In genomic region chr4:139609647-139610046, GRCh38 we compare ENCODE assay signal across 15 cellular contexts. TPM values are rescaled to one million over a fixed set of nuclear protein-coding genes. Genes with fewer than 3 reads are reported as not detected.
DNase-seq lines count a peak whose midpoint lies in the region; ATAC-seq, FAIRE-seq and TF ChIP-seq lines count a peak whose summit lies in the region.
"Had no signal": no experiment of that assay in that cellular context is flagged by ENCODE, and none has a peak within 500 bp of the region (broad histone marks: within the 10 kb centered on the region; RNA-seq: fewer than 3 reads in every experiment).

No MANE protein-coding gene starts in this region.

- POLR2A ChIA-PET in A549 (lab: Yijun Ruan, JAX), result no interaction called here

- DNase-seq in A549 (ENCODE audit: low read depth in 1 of 2, low spot score in 1 of 2) (peak in 1 of 2 experiments; percentile 53), HAP-1 (ENCODE audit: low spot score in 2 of 2) (peak; percentile 67 to 79), SK-MEL-5 (ENCODE audit: low read depth, low spot score) (peak; percentile 20), fibroblast of lung (ENCODE audit: low read depth in 2 of 2) (peak; percentile 40 to 61), NCI-H1092 treated with DMSO at 0.1 percent for 48 hours (lab: John Stamatoyannopoulos, UW) (no peak), hypothalamus (lab: John Stamatoyannopoulos, UW) (no peak), vagina (ENCODE audit: extremely low spot score in 2 of 2) (no peak)
- DNase-seq: colonic mucosa, NCI-H1930, thyroid gland, WERI-Rb-1 had no signal

- no peaks in the 10 kb centered on the region for H3K79me2 ChIP-seq in fibroblast of lung (ENCODE audit: control insufficient read depth, insufficient read depth, low read length)
- H3K79me2 ChIP-seq: parathyroid adenoma had no signal

- no peak for TF ChIP-seq RAD21 in A549 (conservative IDR thresholded peaks at IDR 0.05 in 1 of 2, IDR thresholded peaks at IDR 0.05 in 1 of 2)

- CTCF ChIA-PET in A549 (lab: Yijun Ruan, JAX), result interaction anchor here (0.6 to 2.8 kb wide), 5 partner anchors 8 to 112 kb away, joined by 3 to 15 read pairs (median 4); no protein-coding TSS in a partner anchor

- H3K27me3 ChIP-seq in HAP-1 (ENCODE audit: low read depth) (no peaks in the 10 kb centered on the region), fibroblast of lung (ENCODE audit: control insufficient read depth, insufficient read depth, low read length) (no peaks in the 10 kb centered on the region), vagina (no peaks in the 10 kb centered on the region)
- H3K27me3 ChIP-seq: colonic mucosa, thyroid gland had no signal

- H3K9ac ChIP-seq in fibroblast of lung (ENCODE audit: insufficient read depth, low read length), result no peak overlapping the region
- H3K9ac ChIP-seq: parathyroid adenoma had no signal

- no peak for FAIRE-seq in A549 (lab: Jason Lieb, UNC)
- FAIRE-seq: GM12891 had no signal

- no peak for TF ChIP-seq EP300 in A549 (IDR thresholded peaks at IDR 0.05)

- H3K27ac ChIP-seq in A549, result peak overlapping the region; percentile 94
- no peak overlapping the region for H3K27ac ChIP-seq in fibroblast of lung (ENCODE audit: insufficient read depth, low read length)
- no peak overlapping the region for H3K27ac ChIP-seq in vagina
- H3K27ac ChIP-seq: colonic mucosa, parathyroid adenoma, thyroid gland, WERI-Rb-1 had no signal

- no peak for TF ChIP-seq POLR2A in A549 (IDR thresholded peaks at IDR 0.05; ENCODE audit: low read length)
- no peak for TF ChIP-seq POLR2A in vagina (IDR thresholded peaks at IDR 0.05)

- peaks cover 49% of the 10 kb centered on the region for H3K4me1 ChIP-seq in A549
- peaks cover 51% of the 10 kb centered on the region for H3K4me1 ChIP-seq in HAP-1
- H3K4me1 ChIP-seq in fibroblast of lung (ENCODE audit: control insufficient read depth, extremely low read depth, insufficient read depth, low read length), result peaks cover 8% of the 10 kb centered on the region
- peaks cover 34% of the 10 kb centered on the region for H3K4me1 ChIP-seq in vagina
- H3K4me1 ChIP-seq: colonic mucosa, parathyroid adenoma, thyroid gland had no signal

- H3K4me2 ChIP-seq in A549 (peak overlapping the region; percentile 77), fibroblast of lung (ENCODE audit: extremely low read depth, insufficient read depth, low read length) (no peak overlapping the region)

- no peak overlapping the region for H2AFZ ChIP-seq in fibroblast of lung (ENCODE audit: low read length)
- H2AFZ ChIP-seq: parathyroid adenoma had no signal

- no peaks in the 10 kb centered on the region for H4K20me1 ChIP-seq in fibroblast of lung (ENCODE audit: control insufficient read depth, extremely low read depth, insufficient read depth, low read length)

- intact Hi-C loops in vagina (cut with DNase I), result no loop called here

- H3K4me3 ChIP-seq in A549, result no peak overlapping the region
- no peak overlapping the region for H3K4me3 ChIP-seq in HAP-1
- H3K4me3 ChIP-seq in fibroblast of lung (replicated peaks in 1 of 4; ENCODE audit: control extremely low read depth in 1 of 4, insufficient read depth in 1 of 4, low read depth in 3 of 4, low read length in 4 of 4), result no peak overlapping the region
- no peak overlapping the region for H3K4me3 ChIP-seq in vagina
- H3K4me3 ChIP-seq: colonic mucosa, thyroid gland had no signal

- H3K9me3 ChIP-seq in A549 (no peaks in the 10 kb centered on the region), HAP-1 (no peaks in the 10 kb centered on the region), fibroblast of lung (ENCODE audit: control insufficient read depth, insufficient read depth, low read depth, low read length) (no peaks in the 10 kb centered on the region), vagina (no peaks in the 10 kb centered on the region)
- H3K9me3 ChIP-seq: colonic mucosa, thyroid gland had no signal

- in situ Hi-C loops in HAP-1 (cut with MboI; ENCODE audit: low sequenced_read_pairs) (loop anchor here (10.0 kb wide), 1 partner anchor 45 kb away; no protein-coding TSS in a partner anchor), SK-MEL-5 (cut with HindIII; ENCODE audit: low pct_unique_long_range_greater_than_20kb, low sequenced_read_pairs) (no loop called here)

- ATAC-seq in A549 (peak; percentile 57 to 73; a peak in 4 of 6 replicates), HG02798 (IDR thresholded peaks at IDR 0.05; ENCODE audit: poor library complexity, unreplicated experiment) (no peak)
- ATAC-seq: activated naive CD4-positive, alpha-beta T cell treated with anti-CD3 and anti-CD28 coated beads, Interleukin-2, amount 50 U/mL, for 72 hours had no signal

- no peaks in the 10 kb centered on the region for H3K36me3 ChIP-seq in HAP-1 (replicated peaks)
- H3K36me3 ChIP-seq in fibroblast of lung (ENCODE audit: control insufficient read depth, insufficient read depth, low read length), result no peaks in the 10 kb centered on the region
- no peaks in the 10 kb centered on the region for H3K36me3 ChIP-seq in vagina
- H3K36me3 ChIP-seq: colonic mucosa, thyroid gland, WERI-Rb-1 had no signal

- TF ChIP-seq CTCF in A549 (IDR thresholded peaks at IDR 0.05), result no peak
- TF ChIP-seq CTCF in fibroblast of lung (conservative IDR thresholded peaks at IDR 0.05 in 1 of 2, IDR thresholded peaks at IDR 0.05 in 1 of 2; ENCODE audit: low read depth in 1 of 2, low read length in 2 of 2), result no peak
- TF ChIP-seq CTCF in vagina (IDR thresholded peaks at IDR 0.05), result no peak

TF ChIP-seq in A549, 52 proteins besides CTCF, POLR2A, EP300 and RAD21:
- TF ChIP-seq FOSL2 (IDR thresholded peaks at IDR 0.05) (no peak), FOSL2 (CRISPR knock-in tag; IDR thresholded peaks at IDR 0.05) (peak; percentile 48), MAFK (IDR thresholded peaks at IDR 0.05; ENCODE audit: partially characterized antibody) (peak; percentile 65), MAZ (IDR thresholded peaks at IDR 0.05; ENCODE audit: borderline replicate concordance, low read depth, low read length) (no peak)
TF ChIP-seq in A549: peak in this region for 2.

RNA-seq across cellular contexts. Expression of gene SETD7, which starts 53.6 kb away (rescaled TPM):
- polyA plus RNA-seq in A549 (2011; rRNA removed), result 30.6 and 41.3 TPM in 2 replicates
- 9.1 and 12.1 TPM in 2 replicates for polyA plus RNA-seq in A549 (2012; cell fraction: cytosol; rRNA removed)
- 5.3 and 12.2 TPM in 2 replicates for polyA plus RNA-seq in A549 (2012; cell fraction: nucleus; rRNA removed)
- 39.1 to 43.4 TPM (median 39.3 TPM) in 3 replicates for polyA plus RNA-seq in A549 (2017; fragmentation: RNase III; extraction: RNeasy Plus Mini Kit Qiagen cat#74134 plus additional on column Dnase treatment)
- 41.5 and 42.8 TPM in 2 replicates for polyA minus RNA-seq in A549 (2011; rRNA and poly(A)+ RNA removed)
- 21.3 and 21.5 TPM in 2 replicates for total RNA-seq in SK-MEL-5 (2014; rRNA removed; shearing (Covaris generic))
- 16.0 and 23.4 TPM in 2 replicates for polyA plus RNA-seq in SK-MEL-5 (2015; cell fraction: cytosol; rRNA removed)
- 7.9 and 10.8 TPM in 2 replicates for polyA plus RNA-seq in SK-MEL-5 (2015; cell fraction: nucleus; rRNA removed)
- 58.0 and 80.8 TPM in 2 replicates for total RNA-seq in fibroblast of lung
- 26.0 and 37.5 TPM in 2 replicates for polyA plus RNA-seq in fibroblast of lung
- 31.2 and 52.2 TPM in 2 replicates for polyA plus RNA-seq in fibroblast of lung (2012)
- 51.0 and 63.7 TPM in 2 replicates for polyA minus RNA-seq in fibroblast of lung (ENCODE audit: low replicate concordance)
- total RNA-seq in vagina, result 51.8 TPM

RNA-seq across cellular contexts. Expression of gene MGST2, which starts 56.0 kb away (rescaled TPM):
- polyA plus RNA-seq in A549 (2011; rRNA removed) (61.1 and 62.1 TPM in 2 replicates), A549 (2017; fragmentation: RNase III; extraction: RNeasy Plus Mini Kit Qiagen cat#74134 plus additional on column Dnase treatment) (44.0 to 45.7 TPM (median 45.0 TPM) in 3 replicates), fibroblast of lung (3.1 and 20.1 TPM in 2 replicates)
- 22.9 and 26.6 TPM in 2 replicates for polyA plus RNA-seq in A549 (2012; cell fraction: cytosol; rRNA removed)
- polyA plus RNA-seq in A549 (2012; cell fraction: nucleus; rRNA removed), result 12.1 and 21.3 TPM in 2 replicates
- polyA minus RNA-seq in A549 (2011; rRNA and poly(A)+ RNA removed), result 9.5 and 14.6 TPM in 2 replicates
- total RNA-seq in SK-MEL-5 (2014; rRNA removed; shearing (Covaris generic)), result 54.5 and 59.8 TPM in 2 replicates
- polyA plus RNA-seq in SK-MEL-5 (2015; cell fraction: cytosol; rRNA removed), result 43.3 and 66.8 TPM in 2 replicates
- 13.6 and 20.6 TPM in 2 replicates for polyA plus RNA-seq in SK-MEL-5 (2015; cell fraction: nucleus; rRNA removed)
- total RNA-seq in fibroblast of lung (4.6 and 5.3 TPM in 2 replicates), vagina (78.3 TPM)
- 2.9 and 15.5 TPM in 2 replicates for polyA plus RNA-seq in fibroblast of lung (2012)
- polyA minus RNA-seq in fibroblast of lung (ENCODE audit: low replicate concordance), result 0.48 and 2.6 TPM in 2 replicates

Comparison
In these comparisons a context has a peak if more than half of its experiments do, and no peak if none do; other contexts are left out.
1. DNase-seq: peak in HAP-1 (2 of 2), SK-MEL-5 (single experiment) and fibroblast of lung (2 of 2); none in NCI-H1092 treated with DMSO at 0.1 percent for 48 hours (single experiment), hypothalamus (0 of 51) and vagina (0 of 2).
2. H3K27ac ChIP-seq: peak in A549 (2 of 2); none in fibroblast of lung (single experiment) and vagina (single experiment).